1 cellular context compared by ENCODE assay signal in genomic region chr2:237707859-237708398, GRCh38.
TF ChIP-seq lines count a peak whose summit lies in the region.

No MANE protein-coding gene starts in this region.

TF ChIP-seq in GM23338, 12 proteins besides CTCF, POLR2A, EP300 and RAD21 (continued from another document):
- no peak for TF ChIP-seq EZH2phosphoT487 (IDR thresholded peaks at IDR 0.05; ENCODE audit: unreplicated experiment)
- TF ChIP-seq ZNF114 (CRISPR knock-in tag; IDR thresholded peaks at IDR 0.05): no peak
- no peak for TF ChIP-seq JUNB (IDR thresholded peaks at IDR 0.05; ENCODE audit: unreplicated experiment)
- no peak for TF ChIP-seq ZNF331 (CRISPR knock-in tag; IDR thresholded peaks at IDR 0.05; ENCODE audit: low read depth)
- no peak for TF ChIP-seq POLR2AphosphoS5 (IDR thresholded peaks at IDR 0.05; ENCODE audit: low read depth)
- TF ChIP-seq, protein P1, sequence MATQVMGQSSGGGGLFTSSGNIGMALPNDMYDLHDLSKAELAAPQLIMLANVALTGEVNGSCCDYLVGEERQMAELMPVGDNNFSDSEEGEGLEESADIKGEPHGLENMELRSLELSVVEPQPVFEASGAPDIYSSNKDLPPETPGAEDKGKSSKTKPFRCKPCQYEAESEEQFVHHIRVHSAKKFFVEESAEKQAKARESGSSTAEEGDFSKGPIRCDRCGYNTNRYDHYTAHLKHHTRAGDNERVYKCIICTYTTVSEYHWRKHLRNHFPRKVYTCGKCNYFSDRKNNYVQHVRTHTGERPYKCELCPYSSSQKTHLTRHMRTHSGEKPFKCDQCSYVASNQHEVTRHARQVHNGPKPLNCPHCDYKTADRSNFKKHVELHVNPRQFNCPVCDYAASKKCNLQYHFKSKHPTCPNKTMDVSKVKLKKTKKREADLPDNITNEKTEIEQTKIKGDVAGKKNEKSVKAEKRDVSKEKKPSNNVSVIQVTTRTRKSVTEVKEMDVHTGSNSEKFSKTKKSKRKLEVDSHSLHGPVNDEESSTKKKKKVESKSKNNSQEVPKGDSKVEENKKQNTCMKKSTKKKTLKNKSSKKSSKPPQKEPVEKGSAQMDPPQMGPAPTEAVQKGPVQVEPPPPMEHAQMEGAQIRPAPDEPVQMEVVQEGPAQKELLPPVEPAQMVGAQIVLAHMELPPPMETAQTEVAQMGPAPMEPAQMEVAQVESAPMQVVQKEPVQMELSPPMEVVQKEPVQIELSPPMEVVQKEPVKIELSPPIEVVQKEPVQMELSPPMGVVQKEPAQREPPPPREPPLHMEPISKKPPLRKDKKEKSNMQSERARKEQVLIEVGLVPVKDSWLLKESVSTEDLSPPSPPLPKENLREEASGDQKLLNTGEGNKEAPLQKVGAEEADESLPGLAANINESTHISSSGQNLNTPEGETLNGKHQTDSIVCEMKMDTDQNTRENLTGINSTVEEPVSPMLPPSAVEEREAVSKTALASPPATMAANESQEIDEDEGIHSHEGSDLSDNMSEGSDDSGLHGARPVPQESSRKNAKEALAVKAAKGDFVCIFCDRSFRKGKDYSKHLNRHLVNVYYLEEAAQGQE (IDR thresholded peaks at IDR 0.05; ENCODE audit: unreplicated experiment): no peak
TF ChIP-seq in GM23338: peak in this region for 0.
